In genomic region chr3:157083824-157084223, GRCh38 we compare ENCODE assay signal across 13 cellular contexts.
"Had no signal": no experiment of that assay in that cellular context is flagged by ENCODE, and none has a peak within 500 bp of the region (broad histone marks: within the 10 kb centered on the region; RNA-seq: fewer than 3 reads in every experiment).

No MANE protein-coding gene starts in this region.

- H3K36me3 ChIP-seq: colonic mucosa had no signal

- ATAC-seq: mucosa of descending colon; naive thymus-derived CD8-positive, alpha-beta T cell had no signal

- H3K79me2 ChIP-seq: hepatocyte had no signal

- FAIRE-seq: small intestine had no signal

- H3K9me3 ChIP-seq: colonic mucosa, mucosa of descending colon had no signal

- H3K4me3 Mint-ChIP-seq: naive thymus-derived CD8-positive, alpha-beta T cell had no signal

- H3K4me3 ChIP-seq: colonic mucosa, hepatocyte, mucosa of descending colon had no signal

- H3K27me3 Mint-ChIP-seq: naive thymus-derived CD8-positive, alpha-beta T cell had no signal

- H3K9me3 Mint-ChIP-seq: naive thymus-derived CD8-positive, alpha-beta T cell had no signal

- H3K27ac ChIP-seq: colonic mucosa, hepatocyte had no signal

- H3K4me2 ChIP-seq: hepatocyte had no signal

- H3K36me3 Mint-ChIP-seq: naive thymus-derived CD8-positive, alpha-beta T cell had no signal

- DNase-seq: colonic mucosa; dermis blood vessel endothelial cell; erythroblast; foreskin melanocyte; head of caudate nucleus; mucosa of descending colon; naive thymus-derived CD8-positive, alpha-beta T cell; posterior cingulate gyrus; small intestine; stimulated activated CD4-positive, alpha-beta T cell treated with anti-CD3 and anti-CD28 coated beads, Interleukin-12 subunit alpha, Interleukin-12 subunit beta, amount 100 ng/mL, for 4 hours; stimulated activated naive CD4-positive, alpha-beta T cell treated with Interleukin-2 at 50 U/mL for 16 hours; trophoblast cell had no signal

- H2AFZ ChIP-seq: hepatocyte had no signal

- H3K4me1 ChIP-seq: colonic mucosa had no signal

- H3K27me3 ChIP-seq: colonic mucosa, hepatocyte had no signal
